29 cellular contexts compared by ENCODE assay signal in genomic region chr2:53863538-53864227, GRCh38.
"Had no signal": no experiment of that assay in that cellular context is flagged by ENCODE, and none has a peak within 500 bp of the region (broad histone marks: within the 10 kb centered on the region; RNA-seq: fewer than 3 reads in every experiment).

No MANE protein-coding gene starts in this region.

- H3K9me3 Mint-ChIP-seq: activated B cell treated with CpG ODN at 0.5 μM for 24 hours; activated CD4-positive, alpha-beta memory T cell treated with anti-CD3 and anti-CD28 coated beads for 36 hours; activated naive CD4-positive, alpha-beta T cell treated with anti-CD3 and anti-CD28 coated beads for 36 hours; activated naive CD8-positive, alpha-beta T cell treated with anti-CD3 and anti-CD28 coated beads, Interleukin-2, amount 10 ng/mL, durations not matched to agents 7 days and 5 days; activated T-cell treated with anti-CD3 and anti-CD28 coated beads, Interleukin-2, amount 50 U/mL, for 4 hours; activated T-helper 1 cell treated with anti-CD3 and anti-CD28 coated beads, Interleukin-12 subunit alpha, Interleukin-12 subunit beta, Interleukin-2, Interleukin-4 antibody, amounts not matched to agents 30 ng/mL and 10 ng/mL and 1 ng/mL, durations not matched to agents 14 hours and 24 hours and 36 hours; T-helper 1 cell treated with Interleukin-12 subunit alpha and Interleukin-12 subunit beta and Interleukin-4 antibody, amounts not matched to agents 30 μg/mL and 1 μg/mL, for 36 hours; T-helper 2 cell treated with Interferon-gamma antibody and Interleukin-4, amounts not matched to agents 5 μg/mL and 100 μg/mL, for 36 hours had no signal

- H3K4me3 ChIP-seq: body of pancreas, breast epithelium had no signal

- H3K27me3 ChIP-seq: body of pancreas, breast epithelium had no signal

- H3K4me3 Mint-ChIP-seq: activated B cell treated with CpG ODN at 0.5 μM for 24 hours; activated CD4-positive, alpha-beta memory T cell treated with anti-CD3 and anti-CD28 coated beads for 36 hours; activated naive CD4-positive, alpha-beta T cell treated with anti-CD3 and anti-CD28 coated beads for 36 hours; activated naive CD8-positive, alpha-beta T cell treated with anti-CD3 and anti-CD28 coated beads, Interleukin-2, amount 10 ng/mL, durations not matched to agents 7 days and 5 days; activated T-cell treated with anti-CD3 and anti-CD28 coated beads, Interleukin-2, amount 50 U/mL, for 4 hours; activated T-helper 1 cell treated with anti-CD3 and anti-CD28 coated beads, Interleukin-12 subunit alpha, Interleukin-12 subunit beta, Interleukin-2, Interleukin-4 antibody, amounts not matched to agents 30 ng/mL and 10 ng/mL and 1 ng/mL, durations not matched to agents 14 hours and 24 hours and 36 hours; T-helper 1 cell treated with Interleukin-12 subunit alpha and Interleukin-12 subunit beta and Interleukin-4 antibody, amounts not matched to agents 30 μg/mL and 1 μg/mL, for 36 hours; T-helper 2 cell treated with Interferon-gamma antibody and Interleukin-4, amounts not matched to agents 5 μg/mL and 100 μg/mL, for 36 hours had no signal

- H3K4me1 Mint-ChIP-seq: activated B cell treated with CpG ODN at 0.5 μM for 24 hours; activated naive CD8-positive, alpha-beta T cell treated with anti-CD3 and anti-CD28 coated beads, Interleukin-2, amount 10 ng/mL, durations not matched to agents 7 days and 5 days had no signal

- H3K27ac ChIP-seq: body of pancreas, RWPE1 had no signal

- H3K9me3 ChIP-seq: body of pancreas, breast epithelium had no signal

- H3K36me3 ChIP-seq: breast epithelium had no signal

- H3K27me3 Mint-ChIP-seq: activated B cell treated with CpG ODN at 0.5 μM for 24 hours; activated CD4-positive, alpha-beta memory T cell treated with anti-CD3 and anti-CD28 coated beads for 36 hours; activated naive CD8-positive, alpha-beta T cell treated with anti-CD3 and anti-CD28 coated beads, Interleukin-2, amount 10 ng/mL, durations not matched to agents 7 days and 5 days had no signal

- ATAC-seq: activated T-cell treated with anti-CD3 and anti-CD28 coated beads, Interleukin-2, amount 50 U/mL, for 4 hours; body of pancreas; Right ventricle myocardium inferior had no signal

- DNase-seq: activated B cell treated with CpG ODN at 0.5 μM for 24 hours; activated CD4-positive, alpha-beta memory T cell treated with anti-CD3 and anti-CD28 coated beads for 36 hours; activated CD4-positive, alpha-beta T cell treated with anti-CD3 and anti-CD28 coated beads for 4 hours; activated CD4-positive, alpha-beta T cell treated with anti-CD3 and anti-CD28 coated beads, Interleukin-2, amount 50 U/mL, for 1 hour; activated CD4-positive, CD25-positive, alpha-beta regulatory T cell treated with anti-CD3 and anti-CD28 coated beads, Interleukin-2, amount 50 U/mL, for 72 hours; activated CD8-positive, alpha-beta memory T cell treated with anti-CD3 and anti-CD28 coated beads, Interleukin-2, amount 50 U/mL, for 4 hours; activated gamma-delta T cell treated with Interleukin-2 at 50 U/mL for 16 hours; activated naive CD4-positive, alpha-beta T cell treated with anti-CD3 and anti-CD28 coated beads for 36 hours; activated naive CD8-positive, alpha-beta T cell treated with anti-CD3 and anti-CD28 coated beads, Interleukin-2, amount 10 ng/mL, durations not matched to agents 7 days and 5 days; activated T-cell treated with anti-CD3 and anti-CD28 coated beads for 4 hours; activated T-cell treated with anti-CD3 and anti-CD28 coated beads, Interleukin-2, amount 50 U/mL, for 4 hours; body of pancreas; NCI-H1092 treated with DMSO at 0.1 percent for 48 hours; NCI-H1436; NCI-H1694; NCI-H1930; NCI-H2081 treated with DMSO at 0.1 percent for 48 hours; NCI-H226; NCI-H446 treated with DMSO at 0.1 percent for 48 hours; NCI-H524; NCI-H69; NCI-H82; SIG-M5 had no signal

- H3K4me1 ChIP-seq: body of pancreas, breast epithelium had no signal

- H3K27ac Mint-ChIP-seq: activated B cell treated with CpG ODN at 0.5 μM for 24 hours; activated CD4-positive, alpha-beta memory T cell treated with anti-CD3 and anti-CD28 coated beads for 36 hours; activated naive CD4-positive, alpha-beta T cell treated with anti-CD3 and anti-CD28 coated beads for 36 hours; activated naive CD8-positive, alpha-beta T cell treated with anti-CD3 and anti-CD28 coated beads, Interleukin-2, amount 10 ng/mL, durations not matched to agents 7 days and 5 days; activated T-helper 1 cell treated with anti-CD3 and anti-CD28 coated beads, Interleukin-12 subunit alpha, Interleukin-12 subunit beta, Interleukin-2, Interleukin-4 antibody, amounts not matched to agents 30 ng/mL and 10 ng/mL and 1 ng/mL, durations not matched to agents 14 hours and 24 hours and 36 hours; T-helper 1 cell treated with Interleukin-12 subunit alpha and Interleukin-12 subunit beta and Interleukin-4 antibody, amounts not matched to agents 30 μg/mL and 1 μg/mL, for 36 hours; T-helper 2 cell treated with Interferon-gamma antibody and Interleukin-4, amounts not matched to agents 5 μg/mL and 100 μg/mL, for 36 hours had no signal
